Comparison of ENCODE assay signal across 1 cellular context in the genomic region with DNA sequence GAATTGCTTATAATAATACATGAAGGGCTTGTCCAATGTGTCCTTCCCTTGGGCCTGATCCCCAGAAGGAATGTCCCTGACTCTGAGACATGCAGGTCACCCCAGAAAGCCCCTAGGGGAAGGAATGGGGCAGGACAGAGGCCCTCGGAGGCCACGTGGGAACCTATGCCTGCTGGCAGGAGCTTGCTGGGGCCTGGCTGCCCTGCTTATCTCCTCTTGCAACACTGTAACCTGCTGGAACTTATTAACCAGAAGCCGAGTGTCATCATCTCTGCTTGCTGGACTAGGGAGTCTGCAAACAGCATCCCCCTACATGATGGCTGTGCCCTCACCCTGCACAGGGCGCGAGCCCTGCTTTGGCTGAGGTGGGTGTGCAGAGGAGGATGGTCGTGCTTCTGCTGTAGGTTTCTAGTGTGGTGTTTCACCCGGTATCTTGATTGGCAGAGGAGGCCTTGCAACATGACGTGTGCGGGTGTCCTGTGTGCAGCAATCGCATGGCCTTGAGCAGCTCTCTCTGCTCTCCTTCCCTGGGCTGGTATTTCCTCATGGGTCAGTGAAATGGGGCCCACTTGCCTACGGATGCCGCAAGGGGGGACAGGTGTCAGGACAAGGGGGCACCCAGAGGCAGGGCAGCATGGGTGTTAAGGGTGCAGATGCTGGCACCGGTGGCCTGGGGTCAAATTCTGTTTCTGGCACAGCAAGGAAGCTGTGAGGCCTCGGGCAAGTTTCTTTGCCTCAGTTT.
A peak's percentile ranks its signal among the peaks of the same experiment; 100 is the strongest.
TF ChIP-seq lines count a peak whose summit lies in the region.

No MANE protein-coding gene starts in this region.

TF ChIP-seq in HepG2, 621 proteins besides CTCF, POLR2A, EP300 and RAD21 (continued from another document and continues in another):
- TF ChIP-seq, protein P1, sequence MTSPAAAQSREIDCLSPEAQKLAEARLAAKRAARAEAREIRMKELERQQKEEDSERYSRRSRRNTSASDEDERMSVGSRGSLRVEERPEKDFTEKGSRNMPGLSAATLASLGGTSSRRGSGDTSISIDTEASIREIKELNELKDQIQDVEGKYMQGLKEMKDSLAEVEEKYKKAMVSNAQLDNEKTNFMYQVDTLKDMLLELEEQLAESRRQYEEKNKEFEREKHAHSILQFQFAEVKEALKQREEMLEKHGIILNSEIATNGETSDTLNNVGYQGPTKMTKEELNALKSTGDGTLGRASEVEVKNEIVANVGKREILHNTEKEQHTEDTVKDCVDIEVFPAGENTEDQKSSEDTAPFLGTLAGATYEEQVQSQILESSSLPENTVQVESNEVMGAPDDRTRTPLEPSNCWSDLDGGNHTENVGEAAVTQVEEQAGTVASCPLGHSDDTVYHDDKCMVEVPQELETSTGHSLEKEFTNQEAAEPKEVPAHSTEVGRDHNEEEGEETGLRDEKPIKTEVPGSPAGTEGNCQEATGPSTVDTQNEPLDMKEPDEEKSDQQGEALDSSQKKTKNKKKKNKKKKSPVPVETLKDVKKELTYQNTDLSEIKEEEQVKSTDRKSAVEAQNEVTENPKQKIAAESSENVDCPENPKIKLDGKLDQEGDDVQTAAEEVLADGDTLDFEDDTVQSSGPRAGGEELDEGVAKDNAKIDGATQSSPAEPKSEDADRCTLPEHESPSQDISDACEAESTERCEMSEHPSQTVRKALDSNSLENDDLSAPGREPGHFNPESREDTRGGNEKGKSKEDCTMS (CRISPR knock-in tag; conservative IDR thresholded peaks at IDR 0.05): no peak
- TF ChIP-seq NPAS2 (CRISPR knock-in tag; IDR thresholded peaks at IDR 0.05; ENCODE audit: borderline replicate concordance) (no peak), ZNF792 (CRISPR knock-in tag; IDR thresholded peaks at IDR 0.05) (0 out of 2 replicates have a peak, but pooled peaks have one; percentile 71), ZNF354B (CRISPR knock-in tag; IDR thresholded peaks at IDR 0.05) (no peak), DNMT3B (CRISPR knock-in tag; conservative IDR thresholded peaks at IDR 0.05) (no peak), ARID4A (CRISPR knock-in tag; IDR thresholded peaks at IDR 0.05; ENCODE audit: borderline replicate concordance) (peak; percentile 79; the same call in 1 of the 2 replicates), ZNF75D (CRISPR knock-in tag; IDR thresholded peaks at IDR 0.05; ENCODE audit: borderline replicate concordance) (no peak), DPF2 (CRISPR knock-in tag; IDR thresholded peaks at IDR 0.05; ENCODE audit: borderline replicate concordance, low read depth) (peak; percentile 65; the same call in 1 of the 2 replicates), ZNF331 (CRISPR knock-in tag; IDR thresholded peaks at IDR 0.05) (peak; percentile 92), RELA (CRISPR knock-in tag; IDR thresholded peaks at IDR 0.05) (no peak), NRL (CRISPR knock-in tag; IDR thresholded peaks at IDR 0.05; ENCODE audit: borderline replicate concordance) (peak; percentile 54; the same call in 1 of the 2 replicates), GTF2F1 (IDR thresholded peaks at IDR 0.05; ENCODE audit: low read length) (no peak), ZNF224 (CRISPR knock-in tag; IDR thresholded peaks at IDR 0.05) (no peak), RAD51 (IDR thresholded peaks at IDR 0.05; ENCODE audit: borderline replicate concordance) (no peak), MIXL1 (CRISPR knock-in tag; IDR thresholded peaks at IDR 0.05) (peak; percentile 90), NR2F2 (IDR thresholded peaks at IDR 0.05; ENCODE audit: borderline replicate concordance, low read depth) (no peak), ZNF616 (CRISPR knock-in tag; IDR thresholded peaks at IDR 0.05; ENCODE audit: low read depth) (0 out of 2 replicates have a peak, but pooled peaks have one; percentile 19), ZNF781 (CRISPR knock-in tag; IDR thresholded peaks at IDR 0.05; ENCODE audit: borderline replicate concordance, not compliant biosample characterization) (no peak), ZNF136 (CRISPR knock-in tag; IDR thresholded peaks at IDR 0.05; ENCODE audit: low read depth) (peak; percentile 52; the same call in 1 of the 2 replicates), HNF4A (CRISPR knock-in tag; IDR thresholded peaks at IDR 0.05) (peak; percentile 61; the same call in 1 of the 2 replicates), ZNF33B (CRISPR knock-in tag; IDR thresholded peaks at IDR 0.05) (no peak; the same call in 1 of the 2 replicates), EEA1 (CRISPR knock-in tag; IDR thresholded peaks at IDR 0.05; ENCODE audit: borderline replicate concordance) (no peak), ZNF337 (CRISPR knock-in tag; IDR thresholded peaks at IDR 0.05; ENCODE audit: borderline replicate concordance, low read depth) (peak; percentile 88; the same call in 1 of the 2 replicates), KLF6 (CRISPR knock-in tag; IDR thresholded peaks at IDR 0.05) (peak; percentile 88), ZNF292 (CRISPR knock-in tag; IDR thresholded peaks at IDR 0.05; ENCODE audit: borderline replicate concordance, low read depth) (peak; percentile 86; the same call in 1 of the 2 replicates), ZNF24 (IDR thresholded peaks at IDR 0.05) (no peak), MTF2 (CRISPR knock-in tag; IDR thresholded peaks at IDR 0.05; ENCODE audit: borderline replicate concordance) (0 out of 2 replicates have a peak, but pooled peaks have one; percentile 41), ZNF143 (CRISPR knock-in tag; IDR thresholded peaks at IDR 0.05) (peak; percentile 50; the same call in 1 of the 2 replicates), ZNF441 (CRISPR knock-in tag; IDR thresholded peaks at IDR 0.05; ENCODE audit: borderline replicate concordance) (peak; percentile 33; the same call in 1 of the 2 replicates), ZBTB33 (CRISPR knock-in tag; IDR thresholded peaks at IDR 0.05) (no peak), MBD4 (IDR thresholded peaks at IDR 0.05; ENCODE audit: borderline replicate concordance, low read length) (no peak), ZNF790 (CRISPR knock-in tag; IDR thresholded peaks at IDR 0.05; ENCODE audit: borderline replicate concordance) (no peak), ZBTB8A (CRISPR knock-in tag; IDR thresholded peaks at IDR 0.05; ENCODE audit: borderline replicate concordance, low read depth) (no peak), CAMTA2 (CRISPR knock-in tag; IDR thresholded peaks at IDR 0.05; ENCODE audit: borderline replicate concordance) (no peak), ZNF275 (CRISPR knock-in tag; IDR thresholded peaks at IDR 0.05; ENCODE audit: borderline replicate concordance) (no peak; the same call in 1 of the 2 replicates), CBX5 (CRISPR knock-in tag; IDR thresholded peaks at IDR 0.05; ENCODE audit: borderline replicate concordance) (peak; percentile 53), POGK (CRISPR knock-in tag; conservative IDR thresholded peaks at IDR 0.05) (peak; percentile 81), MEF2D (CRISPR knock-in tag; IDR thresholded peaks at IDR 0.05) (peak; percentile 75; the same call in 1 of the 2 replicates), TBX3 (IDR thresholded peaks at IDR 0.05; ENCODE audit: borderline replicate concordance) (peak; percentile 42), ZSCAN22 (CRISPR knock-in tag; IDR thresholded peaks at IDR 0.05) (no peak), ZNF253 (CRISPR knock-in tag; IDR thresholded peaks at IDR 0.05; ENCODE audit: borderline replicate concordance) (no peak), NFATC3 (CRISPR knock-in tag; IDR thresholded peaks at IDR 0.05) (no peak), ELF4 (CRISPR knock-in tag; IDR thresholded peaks at IDR 0.05; ENCODE audit: borderline replicate concordance) (no peak)
- TF ChIP-seq, protein P2, sequence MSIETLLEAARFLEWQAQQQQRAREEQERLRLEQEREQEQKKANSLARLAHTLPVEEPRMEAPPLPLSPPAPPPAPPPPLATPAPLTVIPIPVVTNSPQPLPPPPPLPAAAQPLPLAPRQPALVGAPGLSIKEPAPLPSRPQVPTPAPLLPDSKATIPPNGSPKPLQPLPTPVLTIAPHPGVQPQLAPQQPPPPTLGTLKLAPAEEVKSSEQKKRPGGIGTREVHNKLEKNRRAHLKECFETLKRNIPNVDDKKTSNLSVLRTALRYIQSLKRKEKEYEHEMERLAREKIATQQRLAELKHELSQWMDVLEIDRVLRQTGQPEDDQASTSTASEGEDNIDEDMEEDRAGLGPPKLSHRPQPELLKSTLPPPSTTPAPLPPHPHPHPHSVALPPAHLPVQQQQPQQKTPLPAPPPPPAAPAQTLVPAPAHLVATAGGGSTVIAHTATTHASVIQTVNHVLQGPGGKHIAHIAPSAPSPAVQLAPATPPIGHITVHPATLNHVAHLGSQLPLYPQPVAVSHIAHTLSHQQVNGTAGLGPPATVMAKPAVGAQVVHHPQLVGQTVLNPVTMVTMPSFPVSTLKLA (IDR thresholded peaks at IDR 0.05): peak; percentile 40
- TF ChIP-seq, protein P3, sequence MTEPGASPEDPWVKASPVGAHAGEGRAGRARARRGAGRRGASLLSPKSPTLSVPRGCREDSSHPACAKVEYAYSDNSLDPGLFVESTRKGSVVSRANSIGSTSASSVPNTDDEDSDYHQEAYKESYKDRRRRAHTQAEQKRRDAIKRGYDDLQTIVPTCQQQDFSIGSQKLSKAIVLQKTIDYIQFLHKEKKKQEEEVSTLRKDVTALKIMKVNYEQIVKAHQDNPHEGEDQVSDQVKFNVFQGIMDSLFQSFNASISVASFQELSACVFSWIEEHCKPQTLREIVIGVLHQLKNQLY (CRISPR knock-in tag; IDR thresholded peaks at IDR 0.05): 0 out of 2 replicates have a peak, but pooled peaks have one; percentile 36
- TF ChIP-seq, protein P4, sequence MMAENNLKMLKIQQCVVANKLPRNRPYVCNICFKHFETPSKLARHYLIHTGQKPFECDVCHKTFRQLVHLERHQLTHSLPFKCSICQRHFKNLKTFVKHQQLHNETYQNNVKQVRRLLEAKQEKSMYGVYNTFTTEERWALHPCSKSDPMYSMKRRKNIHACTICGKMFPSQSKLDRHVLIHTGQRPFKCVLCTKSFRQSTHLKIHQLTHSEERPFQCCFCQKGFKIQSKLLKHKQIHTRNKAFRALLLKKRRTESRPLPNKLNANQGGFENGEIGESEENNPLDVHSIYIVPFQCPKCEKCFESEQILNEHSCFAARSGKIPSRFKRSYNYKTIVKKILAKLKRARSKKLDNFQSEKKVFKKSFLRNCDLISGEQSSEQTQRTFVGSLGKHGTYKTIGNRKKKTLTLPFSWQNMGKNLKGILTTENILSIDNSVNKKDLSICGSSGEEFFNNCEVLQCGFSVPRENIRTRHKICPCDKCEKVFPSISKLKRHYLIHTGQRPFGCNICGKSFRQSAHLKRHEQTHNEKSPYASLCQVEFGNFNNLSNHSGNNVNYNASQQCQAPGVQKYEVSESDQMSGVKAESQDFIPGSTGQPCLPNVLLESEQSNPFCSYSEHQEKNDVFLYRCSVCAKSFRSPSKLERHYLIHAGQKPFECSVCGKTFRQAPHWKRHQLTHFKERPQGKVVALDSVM (CRISPR knock-in tag; IDR thresholded peaks at IDR 0.05): peak; percentile 55
